In genomic region chr3:113271594-113272368, GRCh38 we compare ENCODE assay signal across 17 cellular contexts.
"Had no signal": no experiment of that assay in that cellular context is flagged by ENCODE, and none has a peak within 500 bp of the region (broad histone marks: within the 10 kb centered on the region; RNA-seq: fewer than 3 reads in every experiment).

No MANE protein-coding gene starts in this region.

- H3K27ac ChIP-seq: lower lobe of right lung, psoas muscle, right lobe of liver, spleen, upper lobe of right lung had no signal

- H3K36me3 Mint-ChIP-seq: activated naive CD4-positive, alpha-beta T cell treated with anti-CD3 and anti-CD28 coated beads, Interleukin-2, amount 50 U/mL, for 24 hours had no signal

- DNase-seq: activated effector memory CD4-positive, alpha-beta T cell treated with Interleukin-2 at 50 U/mL for 16 hours; activated T-cell treated with anti-CD3 and anti-CD28 coated beads, Interleukin-2, amount 50 U/mL, for 24 hours; amniotic stem cell; dermis blood vessel endothelial cell; hypothalamus; left cardiac atrium; lower lobe of right lung; nucleus accumbens; psoas muscle; spleen; stimulated activated CD4-positive, alpha-beta T cell treated with anti-CD3 and anti-CD28 coated beads, Interleukin-2, amount 100 ng/mL, for 24 hours; T-helper 17 cell; upper lobe of right lung had no signal

- H3K27me3 ChIP-seq: right lobe of liver, upper lobe of right lung had no signal

- H3K9me3 Mint-ChIP-seq: activated naive CD4-positive, alpha-beta T cell treated with anti-CD3 and anti-CD28 coated beads, Interleukin-2, amount 50 U/mL, for 24 hours; activated T-cell treated with anti-CD3 and anti-CD28 coated beads, Interleukin-2, amount 50 U/mL, for 24 hours; mesothelial cell of epicardium had no signal

- H3K36me3 ChIP-seq: right lobe of liver, upper lobe of right lung had no signal

- H3K4me3 Mint-ChIP-seq: activated naive CD4-positive, alpha-beta T cell treated with anti-CD3 and anti-CD28 coated beads, Interleukin-2, amount 50 U/mL, for 24 hours; activated T-cell treated with anti-CD3 and anti-CD28 coated beads, Interleukin-2, amount 50 U/mL, for 24 hours; mesothelial cell of epicardium; T-helper 17 cell had no signal

- H3K4me3 ChIP-seq: lower lobe of right lung, psoas muscle, right lobe of liver, spleen, upper lobe of right lung had no signal

- H3K9me3 ChIP-seq: lower lobe of right lung, psoas muscle, right lobe of liver, spleen, upper lobe of right lung had no signal

- H3K27me3 Mint-ChIP-seq: activated naive CD4-positive, alpha-beta T cell treated with anti-CD3 and anti-CD28 coated beads, Interleukin-2, amount 50 U/mL, for 24 hours had no signal

- FAIRE-seq: TTC549 had no signal

- H3K27ac Mint-ChIP-seq: activated naive CD4-positive, alpha-beta T cell treated with anti-CD3 and anti-CD28 coated beads, Interleukin-2, amount 50 U/mL, for 24 hours; activated T-cell treated with anti-CD3 and anti-CD28 coated beads, Interleukin-2, amount 50 U/mL, for 24 hours; mesothelial cell of epicardium; T-helper 17 cell had no signal

- H3K4me1 ChIP-seq: psoas muscle, right lobe of liver had no signal

- ATAC-seq: left cardiac atrium, lower lobe of right lung, psoas muscle, right lobe of liver, upper lobe of right lung had no signal
